ENCODE assay signal across 30 cellular contexts in the genomic region with DNA sequence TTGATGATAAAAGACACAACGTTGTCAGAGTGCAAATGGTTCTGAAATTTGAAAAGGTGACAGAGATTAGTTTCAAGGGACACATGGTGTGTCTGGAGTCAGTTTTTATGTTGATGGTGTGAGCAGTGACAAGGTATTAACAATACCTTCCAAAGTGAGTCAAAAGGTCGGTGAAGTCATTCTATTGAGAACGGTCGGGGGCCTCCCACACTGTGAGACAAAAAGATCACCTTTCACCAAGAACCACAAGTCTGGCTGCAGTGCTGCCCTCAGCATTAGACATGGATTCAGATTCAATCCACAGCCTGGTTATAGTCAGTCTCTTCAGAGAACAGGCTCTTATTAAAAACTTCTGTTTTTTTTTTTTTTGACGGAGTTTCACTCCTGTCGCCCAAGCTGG.
"Had no signal": no experiment of that assay in that cellular context is flagged by ENCODE, and none has a peak within 500 bp of the region (broad histone marks: within the 10 kb centered on the region; RNA-seq: fewer than 3 reads in every experiment).

No MANE protein-coding gene starts in this region.

- DNase-seq: activated CD4-positive, alpha-beta memory T cell treated with anti-CD3 and anti-CD28 coated beads, Interleukin-2, amount 10 ng/mL, durations not matched to agents 7 days and 5 days; activated CD4-positive, alpha-beta T cell treated with anti-CD3 and anti-CD28 coated beads for 1 hour; activated CD4-positive, alpha-beta T cell treated with anti-CD3 and anti-CD28 coated beads for 48 hours; activated CD4-positive, CD25-positive, alpha-beta regulatory T cell; activated gamma-delta T cell; activated naive CD4-positive, alpha-beta T cell treated with anti-CD3 and anti-CD28 coated beads for 36 hours; activated T-cell treated with anti-CD3 and anti-CD28 coated beads, Interleukin-2, amount 50 U/mL, for 24 hours; amygdala; MM.1S; MV-4-11; NCI-H1092; NCI-H1436 treated with DMSO at 0.1 percent for 48 hours; NCI-H1694 treated with DMSO at 0.1 percent for 48 hours; NCI-H2029; NCI-H345; NCI-H524 treated with DMSO at 0.1 percent for 48 hours; Peyer's patch; SIG-M5; T-cell; T-helper 17 cell had no signal

- H3K9ac ChIP-seq: KMS-11 had no signal

- H3K27ac Mint-ChIP-seq: activated CD4-positive, alpha-beta memory T cell treated with anti-CD3 and anti-CD28 coated beads, Interleukin-2, amount 10 ng/mL, durations not matched to agents 7 days and 5 days; activated naive CD4-positive, alpha-beta T cell treated with anti-CD3 and anti-CD28 coated beads for 36 hours; activated naive CD8-positive, alpha-beta T cell; activated T-cell treated with anti-CD3 and anti-CD28 coated beads, Interleukin-2, amount 50 U/mL, for 24 hours; activated T-helper 2 cell treated with anti-CD3 and anti-CD28 coated beads, Interferon-gamma antibody, Interleukin-2, Interleukin-4, amounts not matched to agents 10 μg/mL and 5 μg/mL and 100 μg/mL, durations not matched to agents 14 hours and 24 hours and 36 hours; T-cell; T-helper 17 cell had no signal

- H3K4me1 ChIP-seq: ascending aorta, Peyer's patch had no signal

- H3K4me1 Mint-ChIP-seq: activated CD4-positive, alpha-beta memory T cell treated with anti-CD3 and anti-CD28 coated beads, Interleukin-2, amount 10 ng/mL, durations not matched to agents 7 days and 5 days; central memory CD8-positive, alpha-beta T cell; T-cell; T-helper 17 cell had no signal

- H3K27ac ChIP-seq: ascending aorta, cardiac muscle cell, KMS-11, Peyer's patch, RWPE1, VCaP had no signal

- H3K27me3 ChIP-seq: ascending aorta, cardiac muscle cell, Peyer's patch had no signal

- ATAC-seq: Right ventricle myocardium inferior, SK-N-SH treated with all-trans-retinoic acid at 6 μM for 48 hours, T-cell, T-helper 17 cell had no signal

- H3K27me3 Mint-ChIP-seq: activated CD4-positive, alpha-beta memory T cell treated with anti-CD3 and anti-CD28 coated beads, Interleukin-2, amount 10 ng/mL, durations not matched to agents 7 days and 5 days; activated naive CD8-positive, alpha-beta T cell; activated T-cell treated with anti-CD3 and anti-CD28 coated beads, Interleukin-2, amount 50 U/mL, for 24 hours; central memory CD8-positive, alpha-beta T cell; T-cell; T-helper 17 cell had no signal

- H3K4me3 ChIP-seq: ascending aorta, cardiac muscle cell, Peyer's patch had no signal

- H3K4me3 Mint-ChIP-seq: activated CD4-positive, alpha-beta memory T cell treated with anti-CD3 and anti-CD28 coated beads, Interleukin-2, amount 10 ng/mL, durations not matched to agents 7 days and 5 days; activated naive CD4-positive, alpha-beta T cell treated with anti-CD3 and anti-CD28 coated beads for 36 hours; activated naive CD8-positive, alpha-beta T cell; activated T-cell treated with anti-CD3 and anti-CD28 coated beads, Interleukin-2, amount 50 U/mL, for 24 hours; central memory CD8-positive, alpha-beta T cell; T-cell; T-helper 17 cell had no signal
